Comparison of ENCODE assay signal across 17 cellular contexts in genomic region chr5:199821-200645, GRCh38. TPM values are rescaled to one million over a fixed set of nuclear protein-coding genes. Genes with fewer than 3 reads are reported as not detected.
"Had no signal": no experiment of that assay in that cellular context is flagged by ENCODE, and none has a peak within 500 bp of the region (broad histone marks: within the 10 kb centered on the region; RNA-seq: fewer than 3 reads in every experiment).

No MANE protein-coding gene starts in this region.

- H3K4me3 ChIP-seq: tibial artery had no signal

- H3K9me3 Mint-ChIP-seq: activated naive CD4-positive, alpha-beta T cell treated with anti-CD3 and anti-CD28 coated beads, Interleukin-2, amount 50 U/mL, for 24 hours; activated T-helper 17 cell treated with anti-CD3 and anti-CD28 coated beads, Interleukin-2, amount 50 U/mL, for 72 hours; mesothelial cell of epicardium; stimulated activated effector memory CD8-positive, alpha-beta T cell treated with anti-CD3 and anti-CD28 coated beads, Interleukin-12 subunit alpha, Interleukin-12 subunit beta, amount 100 ng/mL, for 72 hours had no signal

- H3K4me1 Mint-ChIP-seq: activated naive CD4-positive, alpha-beta T cell treated with anti-CD3 and anti-CD28 coated beads, Interleukin-2, amount 50 U/mL, for 24 hours had no signal

- H3K9me3 ChIP-seq: SK-N-SH, tibial artery had no signal

- H3K27me3 ChIP-seq: tibial artery had no signal

- H3K4me1 ChIP-seq: tibial artery had no signal

- H3K36me3 Mint-ChIP-seq: activated naive CD4-positive, alpha-beta T cell treated with anti-CD3 and anti-CD28 coated beads, Interleukin-2, amount 50 U/mL, for 24 hours had no signal

- H3K27me3 Mint-ChIP-seq: activated naive CD4-positive, alpha-beta T cell treated with anti-CD3 and anti-CD28 coated beads, Interleukin-2, amount 50 U/mL, for 24 hours; activated T-helper 17 cell treated with anti-CD3 and anti-CD28 coated beads, Interleukin-2, amount 50 U/mL, for 72 hours had no signal

- H3K4me3 Mint-ChIP-seq: activated naive CD4-positive, alpha-beta T cell treated with anti-CD3 and anti-CD28 coated beads, Interleukin-2, amount 50 U/mL, for 24 hours; activated T-helper 17 cell treated with anti-CD3 and anti-CD28 coated beads, Interleukin-2, amount 50 U/mL, for 72 hours; mesothelial cell of epicardium; stimulated activated effector memory CD8-positive, alpha-beta T cell treated with anti-CD3 and anti-CD28 coated beads, Interleukin-12 subunit alpha, Interleukin-12 subunit beta, amount 100 ng/mL, for 72 hours had no signal

- ATAC-seq: activated T-helper 17 cell treated with anti-CD3 and anti-CD28 coated beads, Interleukin-2, amount 50 U/mL, for 72 hours; esophagus mucosa; stimulated activated effector memory CD8-positive, alpha-beta T cell treated with anti-CD3 and anti-CD28 coated beads, Interleukin-12 subunit alpha, Interleukin-12 subunit beta, amount 100 ng/mL, for 72 hours had no signal

- H3K27ac Mint-ChIP-seq: activated naive CD4-positive, alpha-beta T cell treated with anti-CD3 and anti-CD28 coated beads, Interleukin-2, amount 50 U/mL, for 24 hours; activated T-helper 17 cell treated with anti-CD3 and anti-CD28 coated beads, Interleukin-2, amount 50 U/mL, for 72 hours; mesothelial cell of epicardium had no signal

- DNase-seq: activated CD4-positive, alpha-beta T cell treated with anti-CD3 and anti-CD28 coated beads, Interleukin-2, amount 50 U/mL, for 1 hour; activated CD4-positive, CD25-positive, alpha-beta regulatory T cell; activated T-cell treated with anti-CD3 and anti-CD28 coated beads for 4 hours; cerebellar nuclear complex; small intestine; tibial artery had no signal

- H3K27ac ChIP-seq: tibial artery had no signal

RNA-seq across cellular contexts. Expression of gene LRRC14B, which starts 8.7 kb away (rescaled TPM):
- total RNA-seq: activated CD8-positive, alpha-beta memory T cell treated with anti-CD3 and anti-CD28 coated beads for 36 hours; activated T-helper 17 cell treated with anti-CD3 and anti-CD28 coated beads, Interleukin-2, amount 50 U/mL, for 72 hours; dermis microvascular lymphatic vessel endothelial cell; esophagus mucosa; glomerular endothelial cell; T-helper 1 cell treated with Interleukin-12 subunit alpha and Interleukin-12 subunit beta and Interleukin-4 antibody, amounts not matched to agents 30 ng/mL and 1 ng/mL, for 36 hours had no signal
- polyA plus RNA-seq: liver, SK-N-SH had no signal
